ENCODE assay signal across 1 cellular context in the genomic region with DNA sequence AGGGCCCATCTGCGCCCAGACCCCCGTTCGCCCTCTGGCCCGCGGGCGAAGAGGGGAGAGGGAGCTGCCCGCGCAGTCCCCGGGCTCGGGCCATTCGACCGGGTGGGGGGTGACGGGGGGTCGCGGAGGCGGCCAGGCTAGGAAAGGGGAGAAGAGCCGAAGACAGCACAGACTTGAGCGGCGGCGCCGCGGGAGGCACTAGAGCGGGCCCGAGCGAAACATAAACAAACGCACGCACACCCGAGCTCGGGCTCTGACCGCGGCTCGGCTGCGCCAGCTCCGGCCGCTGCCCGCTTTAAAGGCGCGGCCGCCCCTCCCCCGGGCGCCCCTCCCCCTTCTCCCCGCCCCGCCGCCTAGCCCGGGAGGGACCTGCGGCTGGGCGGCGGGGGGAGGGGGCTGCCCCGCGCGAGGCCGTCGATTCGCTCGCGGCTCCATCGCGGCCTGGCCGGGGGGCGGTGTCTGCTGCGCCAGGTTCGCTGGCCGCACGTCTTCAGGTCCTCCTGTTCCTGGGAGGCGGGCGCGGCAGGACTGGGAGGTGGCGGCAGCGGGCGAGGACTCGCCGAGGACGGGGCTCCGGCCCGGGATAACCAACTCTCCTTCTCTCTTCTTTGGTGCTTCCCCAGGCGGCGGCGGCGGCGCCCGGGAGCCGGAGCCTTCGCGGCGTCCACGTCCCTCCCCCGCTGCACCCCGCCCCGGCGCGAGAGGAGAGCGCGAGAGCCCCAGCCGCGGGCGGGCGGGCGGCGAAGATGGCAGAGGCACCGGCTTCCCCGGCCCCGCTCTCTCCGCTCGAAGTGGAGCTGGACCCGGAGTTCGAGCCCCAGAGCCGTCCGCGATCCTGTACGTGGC.
TF ChIP-seq lines count a peak whose summit lies in the region.

A gene (plus strand): TSS at position 455 of the 846 bp plus-strand sequence. CDS start 292 bp downstream, at position 747.

TF ChIP-seq in SK-N-SH, 30 proteins besides CTCF, POLR2A, EP300 and RAD21 (continued from another document):
- TF ChIP-seq, protein P1, sequence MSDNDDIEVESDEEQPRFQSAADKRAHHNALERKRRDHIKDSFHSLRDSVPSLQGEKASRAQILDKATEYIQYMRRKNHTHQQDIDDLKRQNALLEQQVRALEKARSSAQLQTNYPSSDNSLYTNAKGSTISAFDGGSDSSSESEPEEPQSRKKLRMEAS (IDR thresholded peaks at IDR 0.05; ENCODE audit: low read depth) = no peak; the same call in 1 of the 2 replicates
- TF ChIP-seq RCOR1 (IDR thresholded peaks at IDR 0.05; ENCODE audit: low read length) (no peak), MXI1 (IDR thresholded peaks at IDR 0.05; ENCODE audit: low read depth, low read length) (peak; percentile 56; the same call in 1 of the 2 replicates), GATA2 (CRISPR knock-in tag; IDR thresholded peaks at IDR 0.05) (no peak), SMC3 (IDR thresholded peaks at IDR 0.05; ENCODE audit: low read depth, low read length) (no peak; the same call in 1 of the 2 replicates), GABPA (IDR thresholded peaks at IDR 0.05; ENCODE audit: low read depth) (no peak; the same call in 1 of the 2 replicates), JUND (IDR thresholded peaks at IDR 0.05) (no peak)
- TF ChIP-seq, protein P2, sequence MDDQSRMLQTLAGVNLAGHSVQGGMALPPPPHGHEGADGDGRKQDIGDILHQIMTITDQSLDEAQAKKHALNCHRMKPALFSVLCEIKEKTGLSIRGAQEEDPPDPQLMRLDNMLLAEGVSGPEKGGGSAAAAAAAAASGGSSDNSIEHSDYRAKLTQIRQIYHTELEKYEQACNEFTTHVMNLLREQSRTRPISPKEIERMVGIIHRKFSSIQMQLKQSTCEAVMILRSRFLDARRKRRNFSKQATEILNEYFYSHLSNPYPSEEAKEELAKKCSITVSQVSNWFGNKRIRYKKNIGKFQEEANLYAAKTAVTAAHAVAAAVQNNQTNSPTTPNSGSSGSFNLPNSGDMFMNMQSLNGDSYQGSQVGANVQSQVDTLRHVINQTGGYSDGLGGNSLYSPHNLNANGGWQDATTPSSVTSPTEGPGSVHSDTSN (IDR thresholded peaks at IDR 0.05) = no peak; the same call in 1 of the 2 replicates
- TF ChIP-seq, protein P3, sequence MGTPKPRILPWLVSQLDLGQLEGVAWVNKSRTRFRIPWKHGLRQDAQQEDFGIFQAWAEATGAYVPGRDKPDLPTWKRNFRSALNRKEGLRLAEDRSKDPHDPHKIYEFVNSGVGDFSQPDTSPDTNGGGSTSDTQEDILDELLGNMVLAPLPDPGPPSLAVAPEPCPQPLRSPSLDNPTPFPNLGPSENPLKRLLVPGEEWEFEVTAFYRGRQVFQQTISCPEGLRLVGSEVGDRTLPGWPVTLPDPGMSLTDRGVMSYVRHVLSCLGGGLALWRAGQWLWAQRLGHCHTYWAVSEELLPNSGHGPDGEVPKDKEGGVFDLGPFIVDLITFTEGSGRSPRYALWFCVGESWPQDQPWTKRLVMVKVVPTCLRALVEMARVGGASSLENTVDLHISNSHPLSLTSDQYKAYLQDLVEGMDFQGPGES (IDR thresholded peaks at IDR 0.05; ENCODE audit: low read depth, low read length) = no peak
